ENCODE assay signal across 1 cellular context in the genomic region with DNA sequence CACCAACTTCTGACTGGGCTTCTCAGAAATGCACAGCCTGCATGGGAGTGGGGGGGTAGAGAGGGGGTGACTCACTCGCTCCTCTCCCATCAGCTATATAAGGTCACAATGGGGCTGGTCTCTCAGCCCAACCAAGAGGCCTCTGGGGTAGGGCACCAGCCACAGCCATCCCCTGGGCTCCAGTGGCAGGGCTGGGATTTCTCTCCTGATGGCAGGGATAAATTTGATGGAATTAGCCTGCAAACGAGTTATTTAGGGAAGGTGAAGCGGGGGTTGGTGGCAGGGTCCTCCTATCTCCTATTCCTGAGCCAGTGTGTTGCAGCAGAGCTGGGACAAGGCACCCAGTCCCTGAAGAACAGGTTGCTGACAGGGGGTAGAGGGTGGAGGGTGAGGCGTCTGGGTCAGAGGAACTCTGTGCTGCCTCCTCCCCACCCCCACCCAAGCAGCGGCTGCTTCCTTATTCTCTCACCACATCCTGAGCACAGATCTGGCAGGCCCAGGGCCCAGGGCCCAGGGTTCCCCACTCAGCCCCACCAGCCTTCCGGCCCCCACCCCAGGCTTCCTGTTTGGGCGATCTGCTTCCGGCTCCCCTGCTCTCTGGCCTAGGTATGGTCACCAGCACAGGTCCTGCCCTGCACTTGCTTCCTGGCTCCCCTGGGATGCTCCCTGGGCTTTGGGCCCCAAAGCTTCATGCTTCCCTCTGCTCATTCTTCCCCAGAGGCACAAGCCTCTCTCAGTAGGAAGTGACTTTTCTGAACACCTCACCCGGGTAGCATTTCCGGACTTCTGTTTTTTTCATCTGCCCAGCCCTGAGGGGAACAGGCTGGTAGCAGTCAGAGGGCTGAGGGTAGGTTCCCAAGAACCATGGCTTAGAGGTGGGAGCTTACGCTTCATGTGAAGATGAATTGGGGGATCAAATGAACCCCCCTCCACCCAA.
TF ChIP-seq lines count a peak whose summit lies in the region.

No MANE protein-coding gene starts in this region.

TF ChIP-seq in HepG2, 621 proteins besides CTCF, POLR2A, EP300 and RAD21 (continued from another document):
- TF ChIP-seq, protein P1, sequence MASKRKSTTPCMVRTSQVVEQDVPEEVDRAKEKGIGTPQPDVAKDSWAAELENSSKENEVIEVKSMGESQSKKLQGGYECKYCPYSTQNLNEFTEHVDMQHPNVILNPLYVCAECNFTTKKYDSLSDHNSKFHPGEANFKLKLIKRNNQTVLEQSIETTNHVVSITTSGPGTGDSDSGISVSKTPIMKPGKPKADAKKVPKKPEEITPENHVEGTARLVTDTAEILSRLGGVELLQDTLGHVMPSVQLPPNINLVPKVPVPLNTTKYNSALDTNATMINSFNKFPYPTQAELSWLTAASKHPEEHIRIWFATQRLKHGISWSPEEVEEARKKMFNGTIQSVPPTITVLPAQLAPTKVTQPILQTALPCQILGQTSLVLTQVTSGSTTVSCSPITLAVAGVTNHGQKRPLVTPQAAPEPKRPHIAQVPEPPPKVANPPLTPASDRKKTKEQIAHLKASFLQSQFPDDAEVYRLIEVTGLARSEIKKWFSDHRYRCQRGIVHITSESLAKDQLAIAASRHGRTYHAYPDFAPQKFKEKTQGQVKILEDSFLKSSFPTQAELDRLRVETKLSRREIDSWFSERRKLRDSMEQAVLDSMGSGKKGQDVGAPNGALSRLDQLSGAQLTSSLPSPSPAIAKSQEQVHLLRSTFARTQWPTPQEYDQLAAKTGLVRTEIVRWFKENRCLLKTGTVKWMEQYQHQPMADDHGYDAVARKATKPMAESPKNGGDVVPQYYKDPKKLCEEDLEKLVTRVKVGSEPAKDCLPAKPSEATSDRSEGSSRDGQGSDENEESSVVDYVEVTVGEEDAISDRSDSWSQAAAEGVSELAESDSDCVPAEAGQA (IDR thresholded peaks at IDR 0.05; ENCODE audit: low read depth) = no peak
- TF ChIP-seq, protein P1 (CRISPR knock-in tag; IDR thresholded peaks at IDR 0.05; ENCODE audit: borderline replicate concordance) = no peak
- no peak for TF ChIP-seq ZNF329 (CRISPR knock-in tag; IDR thresholded peaks at IDR 0.05; ENCODE audit: low read depth)
- no peak for TF ChIP-seq SMAD3 (CRISPR knock-in tag; IDR thresholded peaks at IDR 0.05)
- no peak for TF ChIP-seq NR3C1 (CRISPR knock-in tag; IDR thresholded peaks at IDR 0.05)
- no peak for TF ChIP-seq KLF9 (CRISPR knock-in tag; IDR thresholded peaks at IDR 0.05; ENCODE audit: low read depth)
- TF ChIP-seq, protein P2, sequence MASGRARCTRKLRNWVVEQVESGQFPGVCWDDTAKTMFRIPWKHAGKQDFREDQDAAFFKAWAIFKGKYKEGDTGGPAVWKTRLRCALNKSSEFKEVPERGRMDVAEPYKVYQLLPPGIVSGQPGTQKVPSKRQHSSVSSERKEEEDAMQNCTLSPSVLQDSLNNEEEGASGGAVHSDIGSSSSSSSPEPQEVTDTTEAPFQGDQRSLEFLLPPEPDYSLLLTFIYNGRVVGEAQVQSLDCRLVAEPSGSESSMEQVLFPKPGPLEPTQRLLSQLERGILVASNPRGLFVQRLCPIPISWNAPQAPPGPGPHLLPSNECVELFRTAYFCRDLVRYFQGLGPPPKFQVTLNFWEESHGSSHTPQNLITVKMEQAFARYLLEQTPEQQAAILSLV (CRISPR knock-in tag; IDR thresholded peaks at IDR 0.05; ENCODE audit: borderline replicate concordance) = no peak
- no peak for TF ChIP-seq THYN1 (CRISPR knock-in tag; IDR thresholded peaks at IDR 0.05; ENCODE audit: borderline replicate concordance, low read depth)
- TF ChIP-seq ZFX (CRISPR knock-in tag; IDR thresholded peaks at IDR 0.05; ENCODE audit: low read depth) = peak; percentile 44; the same call in 1 of the 2 replicates
- no peak for TF ChIP-seq ZNF773 (CRISPR knock-in tag; IDR thresholded peaks at IDR 0.05; ENCODE audit: borderline replicate concordance)
- no peak for TF ChIP-seq NFATC3 (CRISPR knock-in tag; IDR thresholded peaks at IDR 0.05)
- no peak for TF ChIP-seq ZNF629 (CRISPR knock-in tag; conservative IDR thresholded peaks at IDR 0.05)
- no peak for TF ChIP-seq MBNL3 (CRISPR knock-in tag; conservative IDR thresholded peaks at IDR 0.05)
- TF ChIP-seq ZNF780A (CRISPR knock-in tag; IDR thresholded peaks at IDR 0.05) = no peak
- no peak for TF ChIP-seq ZMYM2 (CRISPR knock-in tag; IDR thresholded peaks at IDR 0.05)
- no peak for TF ChIP-seq U2AF1 (optimal IDR thresholded peaks at IDR 0.05; ENCODE audit: low read depth, low read length)
- TF ChIP-seq, protein P3, sequence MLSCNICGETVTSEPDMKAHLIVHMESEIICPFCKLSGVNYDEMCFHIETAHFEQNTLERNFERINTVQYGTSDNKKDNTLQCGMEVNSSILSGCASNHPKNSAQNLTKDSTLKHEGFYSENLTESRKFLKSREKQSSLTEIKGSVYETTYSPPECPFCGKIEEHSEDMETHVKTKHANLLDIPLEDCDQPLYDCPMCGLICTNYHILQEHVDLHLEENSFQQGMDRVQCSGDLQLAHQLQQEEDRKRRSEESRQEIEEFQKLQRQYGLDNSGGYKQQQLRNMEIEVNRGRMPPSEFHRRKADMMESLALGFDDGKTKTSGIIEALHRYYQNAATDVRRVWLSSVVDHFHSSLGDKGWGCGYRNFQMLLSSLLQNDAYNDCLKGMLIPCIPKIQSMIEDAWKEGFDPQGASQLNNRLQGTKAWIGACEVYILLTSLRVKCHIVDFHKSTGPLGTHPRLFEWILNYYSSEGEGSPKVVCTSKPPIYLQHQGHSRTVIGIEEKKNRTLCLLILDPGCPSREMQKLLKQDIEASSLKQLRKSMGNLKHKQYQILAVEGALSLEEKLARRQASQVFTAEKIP (CRISPR knock-in tag; IDR thresholded peaks at IDR 0.05; ENCODE audit: borderline replicate concordance) = no peak
- no peak for TF ChIP-seq ZFP82 (CRISPR knock-in tag; IDR thresholded peaks at IDR 0.05; ENCODE audit: borderline replicate concordance)
- no peak for TF ChIP-seq ZNF460 (CRISPR knock-in tag; IDR thresholded peaks at IDR 0.05; ENCODE audit: borderline replicate concordance)
- no peak for TF ChIP-seq JUND (CRISPR knock-in tag; IDR thresholded peaks at IDR 0.05)
- TF ChIP-seq, protein P4, sequence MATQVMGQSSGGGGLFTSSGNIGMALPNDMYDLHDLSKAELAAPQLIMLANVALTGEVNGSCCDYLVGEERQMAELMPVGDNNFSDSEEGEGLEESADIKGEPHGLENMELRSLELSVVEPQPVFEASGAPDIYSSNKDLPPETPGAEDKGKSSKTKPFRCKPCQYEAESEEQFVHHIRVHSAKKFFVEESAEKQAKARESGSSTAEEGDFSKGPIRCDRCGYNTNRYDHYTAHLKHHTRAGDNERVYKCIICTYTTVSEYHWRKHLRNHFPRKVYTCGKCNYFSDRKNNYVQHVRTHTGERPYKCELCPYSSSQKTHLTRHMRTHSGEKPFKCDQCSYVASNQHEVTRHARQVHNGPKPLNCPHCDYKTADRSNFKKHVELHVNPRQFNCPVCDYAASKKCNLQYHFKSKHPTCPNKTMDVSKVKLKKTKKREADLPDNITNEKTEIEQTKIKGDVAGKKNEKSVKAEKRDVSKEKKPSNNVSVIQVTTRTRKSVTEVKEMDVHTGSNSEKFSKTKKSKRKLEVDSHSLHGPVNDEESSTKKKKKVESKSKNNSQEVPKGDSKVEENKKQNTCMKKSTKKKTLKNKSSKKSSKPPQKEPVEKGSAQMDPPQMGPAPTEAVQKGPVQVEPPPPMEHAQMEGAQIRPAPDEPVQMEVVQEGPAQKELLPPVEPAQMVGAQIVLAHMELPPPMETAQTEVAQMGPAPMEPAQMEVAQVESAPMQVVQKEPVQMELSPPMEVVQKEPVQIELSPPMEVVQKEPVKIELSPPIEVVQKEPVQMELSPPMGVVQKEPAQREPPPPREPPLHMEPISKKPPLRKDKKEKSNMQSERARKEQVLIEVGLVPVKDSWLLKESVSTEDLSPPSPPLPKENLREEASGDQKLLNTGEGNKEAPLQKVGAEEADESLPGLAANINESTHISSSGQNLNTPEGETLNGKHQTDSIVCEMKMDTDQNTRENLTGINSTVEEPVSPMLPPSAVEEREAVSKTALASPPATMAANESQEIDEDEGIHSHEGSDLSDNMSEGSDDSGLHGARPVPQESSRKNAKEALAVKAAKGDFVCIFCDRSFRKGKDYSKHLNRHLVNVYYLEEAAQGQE (IDR thresholded peaks at IDR 0.05; ENCODE audit: borderline replicate concordance in 1 of 2, low read depth in 1 of 2, low read length in 2 of 2) = no peak
- TF ChIP-seq, protein P5, sequence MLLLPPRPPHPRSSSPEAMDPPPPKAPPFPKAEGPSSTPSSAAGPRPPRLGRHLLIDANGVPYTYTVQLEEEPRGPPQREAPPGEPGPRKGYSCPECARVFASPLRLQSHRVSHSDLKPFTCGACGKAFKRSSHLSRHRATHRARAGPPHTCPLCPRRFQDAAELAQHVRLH (CRISPR knock-in tag; IDR thresholded peaks at IDR 0.05; ENCODE audit: borderline replicate concordance, low read depth) = no peak
- no peak for TF ChIP-seq GTF2F1 (IDR thresholded peaks at IDR 0.05; ENCODE audit: low read length)
- no peak for TF ChIP-seq KLF11 (CRISPR knock-in tag; IDR thresholded peaks at IDR 0.05)
- no peak for TF ChIP-seq ZNF75D (CRISPR knock-in tag; IDR thresholded peaks at IDR 0.05; ENCODE audit: borderline replicate concordance)
- no peak for TF ChIP-seq RBM22 (optimal IDR thresholded peaks at IDR 0.05; ENCODE audit: low read length)
- TF ChIP-seq RARG (CRISPR knock-in tag; IDR thresholded peaks at IDR 0.05; ENCODE audit: low read depth) = no peak
- no peak for TF ChIP-seq ZFP62 (CRISPR knock-in tag; IDR thresholded peaks at IDR 0.05)
